ENCODE assay signal across 1 cellular context in genomic region chr18:74597662-74598349, GRCh38.
TF ChIP-seq lines count a peak whose summit lies in the region.

A gene with protein sequence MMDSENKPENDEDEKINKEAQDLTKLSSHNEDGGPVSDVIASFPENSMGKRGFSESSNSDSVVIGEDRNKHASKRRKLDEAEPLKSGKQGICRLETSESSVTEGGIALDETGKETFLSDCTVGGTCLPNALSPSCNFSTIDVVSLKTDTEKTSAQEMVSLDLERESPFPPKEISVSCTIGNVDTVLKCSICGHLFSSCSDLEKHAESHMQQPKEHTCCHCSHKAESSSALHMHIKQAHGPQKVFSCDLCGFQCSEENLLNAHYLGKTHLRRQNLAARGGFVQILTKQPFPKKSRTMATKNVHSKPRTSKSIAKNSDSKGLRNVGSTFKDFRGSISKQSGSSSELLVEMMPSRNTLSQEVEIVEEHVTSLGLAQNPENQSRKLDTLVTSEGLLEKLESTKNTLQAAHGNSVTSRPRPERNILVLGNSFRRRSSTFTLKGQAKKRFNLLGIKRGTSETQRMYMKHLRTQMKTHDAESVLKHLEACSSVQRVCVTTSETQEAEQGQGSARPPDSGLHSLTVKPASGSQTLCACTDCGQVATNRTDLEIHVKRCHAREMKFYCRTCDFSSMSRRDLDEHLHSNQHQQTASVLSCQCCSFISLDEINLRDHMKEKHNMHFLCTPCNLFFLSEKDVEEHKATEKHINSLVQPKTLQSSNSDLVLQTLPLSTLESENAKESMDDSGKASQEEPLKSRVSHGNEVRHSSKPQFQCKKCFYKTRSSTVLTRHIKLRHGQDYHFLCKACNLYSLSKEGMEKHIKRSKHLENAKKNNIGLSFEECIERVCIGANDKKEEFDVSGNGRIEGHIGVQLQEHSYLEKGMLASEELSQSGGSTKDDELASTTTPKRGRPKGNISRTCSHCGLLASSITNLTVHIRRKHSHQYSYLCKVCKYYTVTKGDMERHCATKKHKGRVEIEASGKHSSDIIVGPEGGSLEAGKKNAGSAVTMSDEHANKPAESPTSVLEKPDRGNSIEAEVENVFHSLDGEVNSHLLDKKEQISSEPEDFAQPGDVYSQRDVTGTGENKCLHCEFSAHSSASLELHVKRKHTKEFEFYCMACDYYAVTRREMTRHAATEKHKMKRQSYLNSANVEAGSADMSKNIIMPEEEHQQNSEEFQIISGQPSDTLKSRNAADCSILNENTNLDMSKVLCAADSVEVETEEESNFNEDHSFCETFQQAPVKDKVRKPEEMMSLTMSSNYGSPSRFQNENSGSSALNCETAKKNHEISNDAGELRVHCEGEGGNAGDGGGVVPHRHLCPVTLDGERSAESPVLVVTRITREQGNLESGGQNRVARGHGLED (N-terminal part only) (plus strand): TSS chr18:74597870. CDS start chr18:74631020, 33,150 bp downstream.

TF ChIP-seq in K562, 482 proteins besides CTCF, POLR2A, EP300 and RAD21 (continued from another document and continues in another):
- TF ChIP-seq SIX5 (IDR thresholded peaks at IDR 0.05; ENCODE audit: borderline replicate concordance in 1 of 2, insufficient read depth in 1 of 2, low read depth in 1 of 2, low read length in 2 of 2) (0 out of 4 replicates have a peak, but pooled peaks of 1 of the 2 experiments have one; percentile 19), PRMT5 (CRISPR knock-in tag; IDR thresholded peaks at IDR 0.05) (no peak), CBX3 (IDR thresholded peaks at IDR 0.05; ENCODE audit: borderline replicate concordance in 1 of 2, low read length in 2 of 2) (no peak), MEIS2 (IDR thresholded peaks at IDR 0.05; ENCODE audit: partially characterized antibody) (no peak), FOS (IDR thresholded peaks at IDR 0.05; ENCODE audit: extremely low read depth, insufficient read length) (no peak), CBX2 (IDR thresholded peaks at IDR 0.05; ENCODE audit: insufficient read depth, low read length, poor library complexity, severe bottlenecking) (no peak), MAFK (IDR thresholded peaks at IDR 0.05; ENCODE audit: low read length) (no peak), RBBP5 (IDR thresholded peaks at IDR 0.05; ENCODE audit: borderline replicate concordance, insufficient read depth, low read length, poor library complexity, severe bottlenecking) (peak; percentile 55), MAZ (CRISPR knock-in tag; conservative IDR thresholded peaks at IDR 0.05 in 1 of 2, IDR thresholded peaks at IDR 0.05 in 1 of 2) (peak; percentile 34 to 93; a peak in 2 of 4 replicates), PRPF4 (IDR thresholded peaks at IDR 0.05; ENCODE audit: insufficient read depth, low read depth, low read length, poor library complexity, severe bottlenecking) (no peak), PRDM10 (IDR thresholded peaks at IDR 0.05; ENCODE audit: partially characterized antibody) (no peak), MAFF (IDR thresholded peaks at IDR 0.05; ENCODE audit: low read length) (no peak), ZNF586 (CRISPR knock-in tag; conservative IDR thresholded peaks at IDR 0.05) (no peak), SMARCA4 (IDR thresholded peaks at IDR 0.05) (no peak), NFE2L1 (tag; IDR thresholded peaks at IDR 0.05; ENCODE audit: borderline replicate concordance, low read depth) (no peak), COPS2 (conservative IDR thresholded peaks at IDR 0.05) (no peak), ZNF263 (CRISPR knock-in tag; IDR thresholded peaks at IDR 0.05; ENCODE audit: borderline replicate concordance) (no peak), ZNF165 (CRISPR knock-in tag; IDR thresholded peaks at IDR 0.05; ENCODE audit: borderline replicate concordance) (no peak), HCFC1 (IDR thresholded peaks at IDR 0.05; ENCODE audit: low read depth, low read length) (peak; percentile 49; the same call in 1 of the 2 replicates), L3MBTL2 (IDR thresholded peaks at IDR 0.05) (no peak), FOXA1 (IDR thresholded peaks at IDR 0.05; ENCODE audit: borderline replicate concordance) (no peak), SMARCC2 (IDR thresholded peaks at IDR 0.05; ENCODE audit: low read depth) (no peak), CGGBP1 (CRISPR knock-in tag; IDR thresholded peaks at IDR 0.05) (no peak), TEAD4 (IDR thresholded peaks at IDR 0.05; ENCODE audit: low read length) (no peak), TEAD4 (CRISPR knock-in tag; IDR thresholded peaks at IDR 0.05; ENCODE audit: borderline replicate concordance) (no peak), HSF4 (CRISPR knock-in tag; IDR thresholded peaks at IDR 0.05; ENCODE audit: borderline replicate concordance) (no peak), ZBTB26 (CRISPR knock-in tag; IDR thresholded peaks at IDR 0.05) (no peak), SREBF2 (CRISPR knock-in tag; IDR thresholded peaks at IDR 0.05) (no peak), ZKSCAN8 (CRISPR knock-in tag; IDR thresholded peaks at IDR 0.05) (no peak), ZBTB49 (CRISPR knock-in tag; IDR thresholded peaks at IDR 0.05; ENCODE audit: borderline replicate concordance) (no peak), MEF2A (IDR thresholded peaks at IDR 0.05; ENCODE audit: control insufficient read depth, low read depth, low read length) (no peak), U2AF2 (optimal IDR thresholded peaks at IDR 0.05; ENCODE audit: low read depth, low read length) (no peak), TCF7 (IDR thresholded peaks at IDR 0.05; ENCODE audit: borderline replicate concordance) (no peak), NUFIP1 (IDR thresholded peaks at IDR 0.05; ENCODE audit: partially characterized antibody) (no peak), ZNF444 (CRISPR knock-in tag; IDR thresholded peaks at IDR 0.05) (no peak), DNMT1 (IDR thresholded peaks at IDR 0.05) (no peak), GATAD2B (IDR thresholded peaks at IDR 0.05; ENCODE audit: borderline replicate concordance) (no peak), ZNF121 (CRISPR knock-in tag; conservative IDR thresholded peaks at IDR 0.05) (no peak), ZNF143 (CRISPR knock-in tag; IDR thresholded peaks at IDR 0.05) (no peak), TRIM28 (IDR thresholded peaks at IDR 0.05) (no peak), NCOA4 (IDR thresholded peaks at IDR 0.05; ENCODE audit: partially characterized antibody) (no peak), TFE3 (CRISPR knock-in tag; IDR thresholded peaks at IDR 0.05) (no peak), SNRNP70 (optimal IDR thresholded peaks at IDR 0.05; ENCODE audit: low read depth, low read length) (no peak), ZNF830 (CRISPR knock-in tag; IDR thresholded peaks at IDR 0.05) (no peak)
- TF ChIP-seq, protein P1, sequence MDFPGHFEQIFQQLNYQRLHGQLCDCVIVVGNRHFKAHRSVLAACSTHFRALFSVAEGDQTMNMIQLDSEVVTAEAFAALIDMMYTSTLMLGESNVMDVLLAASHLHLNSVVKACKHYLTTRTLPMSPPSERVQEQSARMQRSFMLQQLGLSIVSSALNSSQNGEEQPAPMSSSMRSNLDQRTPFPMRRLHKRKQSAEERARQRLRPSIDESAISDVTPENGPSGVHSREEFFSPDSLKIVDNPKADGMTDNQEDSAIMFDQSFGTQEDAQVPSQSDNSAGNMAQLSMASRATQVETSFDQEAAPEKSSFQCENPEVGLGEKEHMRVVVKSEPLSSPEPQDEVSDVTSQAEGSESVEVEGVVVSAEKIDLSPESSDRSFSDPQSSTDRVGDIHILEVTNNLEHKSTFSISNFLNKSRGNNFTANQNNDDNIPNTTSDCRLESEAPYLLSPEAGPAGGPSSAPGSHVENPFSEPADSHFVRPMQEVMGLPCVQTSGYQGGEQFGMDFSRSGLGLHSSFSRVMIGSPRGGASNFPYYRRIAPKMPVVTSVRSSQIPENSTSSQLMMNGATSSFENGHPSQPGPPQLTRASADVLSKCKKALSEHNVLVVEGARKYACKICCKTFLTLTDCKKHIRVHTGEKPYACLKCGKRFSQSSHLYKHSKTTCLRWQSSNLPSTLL (IDR thresholded peaks at IDR 0.05) = no peak
- TF ChIP-seq, protein P2, sequence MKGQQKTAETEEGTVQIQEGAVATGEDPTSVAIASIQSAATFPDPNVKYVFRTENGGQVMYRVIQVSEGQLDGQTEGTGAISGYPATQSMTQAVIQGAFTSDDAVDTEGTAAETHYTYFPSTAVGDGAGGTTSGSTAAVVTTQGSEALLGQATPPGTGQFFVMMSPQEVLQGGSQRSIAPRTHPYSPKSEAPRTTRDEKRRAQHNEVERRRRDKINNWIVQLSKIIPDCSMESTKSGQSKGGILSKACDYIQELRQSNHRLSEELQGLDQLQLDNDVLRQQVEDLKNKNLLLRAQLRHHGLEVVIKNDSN (CRISPR knock-in tag; IDR thresholded peaks at IDR 0.05) = no peak
